In genomic region chr2:201797175-201797840, GRCh38 we compare ENCODE assay signal across 14 cellular contexts. TPM values are rescaled to one million over a fixed set of nuclear protein-coding genes. Genes with fewer than 3 reads are reported as not detected.
A peak's percentile ranks its signal among the peaks of the same experiment; 100 is the strongest.
DNase-seq lines count a peak whose midpoint lies in the region; ATAC-seq and TF ChIP-seq lines count a peak whose summit lies in the region.
"Had no signal": no experiment of that assay in that cellular context is flagged by ENCODE, and none has a peak within 500 bp of the region (broad histone marks: within the 10 kb centered on the region; RNA-seq: fewer than 3 reads in every experiment).

No MANE protein-coding gene starts in this region.

- TF ChIP-seq CTCF in RWPE2 (IDR thresholded peaks at IDR 0.05; ENCODE audit: poor library complexity, severe bottlenecking) (no peak), epithelial cell of proximal tubule (conservative IDR thresholded peaks at IDR 0.05; ENCODE audit: low read depth, low read length) (no peak)

- ATAC-seq in RWPE2 (ENCODE audit: low read depth) (no peak), GM18861 (IDR thresholded peaks at IDR 0.05; ENCODE audit: unreplicated experiment) (no peak), GM18505 (IDR thresholded peaks at IDR 0.05; ENCODE audit: unreplicated experiment) (no peak)
- ATAC-seq: activated naive CD4-positive, alpha-beta T cell treated with anti-CD3 and anti-CD28 coated beads, Interleukin-2, amount 50 U/mL, for 72 hours; GM12878 had no signal

- H3K9ac ChIP-seq in skeletal muscle satellite cell (ENCODE audit: low read depth, low read length): peak overlapping the region; percentile 62

- H3K4me3 ChIP-seq in RWPE2 (ENCODE audit: severe bottlenecking) (no peak overlapping the region), epithelial cell of proximal tubule (ENCODE audit: low read depth, low read length) (no peak overlapping the region), skeletal muscle satellite cell (ENCODE audit: low read length) (no peak overlapping the region)
- H3K4me3 ChIP-seq: GM12878 had no signal

- no peaks in the 10 kb centered on the region for H3K36me3 ChIP-seq in RWPE2 (ENCODE audit: low read depth)
- no peaks in the 10 kb centered on the region for H3K36me3 ChIP-seq in skeletal muscle satellite cell (ENCODE audit: insufficient read depth, low read length)

- no peaks in the 10 kb centered on the region for H3K27me3 ChIP-seq in RWPE2 (ENCODE audit: insufficient read depth, poor library complexity, severe bottlenecking)
- H3K27me3 ChIP-seq in skeletal muscle satellite cell (ENCODE audit: control insufficient read depth, insufficient read depth, low read length): no peaks in the 10 kb centered on the region

- no peak for TF ChIP-seq POLR2A in GM18505 (IDR thresholded peaks at IDR 0.05; ENCODE audit: borderline replicate concordance, extremely low read depth, insufficient read depth, insufficient read length)

- H3K4me1 ChIP-seq in RWPE2 (ENCODE audit: insufficient read depth, poor library complexity, severe bottlenecking) (peaks cover 18% of the 10 kb centered on the region), skeletal muscle satellite cell (ENCODE audit: control insufficient read depth, insufficient read depth, low read length) (peaks cover 27% of the 10 kb centered on the region)

- H3K9me3 ChIP-seq in RWPE2 (ENCODE audit: severe bottlenecking): no peaks in the 10 kb centered on the region
- H3K9me3 ChIP-seq in skeletal muscle satellite cell (replicated peaks; ENCODE audit: low read length): no peaks in the 10 kb centered on the region

- H3K4me2 ChIP-seq in skeletal muscle satellite cell (ENCODE audit: low read length): peak overlapping the region; percentile 15

- DNase-seq in GM03348 (ENCODE audit: low spot score) (peak; percentile 31), RWPE2 (ENCODE audit: low spot score) (no peak), epithelial cell of proximal tubule (ENCODE audit: low read depth) (peak; percentile 74), UCSD-AML1 (lab: John Stamatoyannopoulos, UW; ENCODE audit: unreplicated experiment) (no peak), NCI-H2081 treated with DMSO at 0.1 percent for 48 hours (lab: John Stamatoyannopoulos, UW) (no peak)
- DNase-seq: effector CD8-positive, alpha-beta T cell; stimulated activated CD4-positive, alpha-beta T cell treated with anti-CD3 and anti-CD28 coated beads, Interleukin-4, amount 100 ng/mL, for 24 hours had no signal

- H3K27ac ChIP-seq in RWPE2 (ENCODE audit: poor library complexity, severe bottlenecking): peak overlapping the region; percentile 89

RNA-seq across cellular contexts. Expression of gene CDK15, which starts 9.0 kb away (rescaled TPM):
- total RNA-seq in epithelial cell of proximal tubule: 2.3 and 6.4 TPM in 2 replicates
- total RNA-seq in skeletal muscle satellite cell (2012; rRNA removed): 0.87 and 1.0 TPM in 2 replicates
- total RNA-seq: activated CD8-positive, alpha-beta memory T cell treated with anti-CD3 and anti-CD28 coated beads for 36 hours; activated naive CD4-positive, alpha-beta T cell treated with anti-CD3 and anti-CD28 coated beads, Interleukin-2, amount 50 U/mL, for 72 hours; T-helper 2 cell treated with Interferon-gamma antibody and Interleukin-4, amounts not matched to agents 100 ng/mL and 5 ng/mL, for 36 hours had no signal

RNA-seq across cellular contexts. Expression of gene ALS2, which starts 16.6 kb away (rescaled TPM):
- 15.6 and 20.8 TPM in 2 replicates for total RNA-seq in epithelial cell of proximal tubule
- total RNA-seq in skeletal muscle satellite cell (2012; rRNA removed): 15.9 and 23.1 TPM in 2 replicates

Comparison
In these comparisons a context has a peak if more than half of its experiments do, and no peak if none do; other contexts are left out.
1. DNase-seq: peak in GM03348 (single experiment) and epithelial cell of proximal tubule (single experiment); none in RWPE2 (single experiment), UCSD-AML1 (single experiment) and NCI-H2081 treated with DMSO at 0.1 percent for 48 hours (single experiment).